22 cellular contexts compared by ENCODE assay signal in the genomic region with DNA sequence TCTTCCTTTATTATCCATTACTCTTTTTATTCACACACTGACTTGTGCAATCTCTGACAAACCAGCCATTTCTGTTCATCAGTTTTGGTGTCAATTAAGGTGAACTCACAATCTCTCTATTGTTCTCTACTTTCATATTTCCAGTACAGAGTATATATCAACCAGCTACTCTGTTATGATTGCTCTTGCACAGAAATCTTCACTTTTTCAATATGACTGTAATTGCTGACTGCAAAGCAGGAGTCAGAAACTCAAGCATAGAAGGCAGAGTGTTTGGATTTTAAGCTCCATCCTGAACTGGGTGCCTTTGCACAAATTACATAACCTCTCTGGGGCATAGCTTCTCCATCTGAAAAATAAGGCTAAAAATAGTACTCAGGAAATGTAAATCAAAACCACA.
DNase-seq lines count a peak whose midpoint lies in the region; ATAC-seq and TF ChIP-seq lines count a peak whose summit lies in the region.
"Had no signal": no experiment of that assay in that cellular context is flagged by ENCODE, and none has a peak within 500 bp of the region (broad histone marks: within the 10 kb centered on the region; RNA-seq: fewer than 3 reads in every experiment).

No MANE protein-coding gene starts in this region.

- no peaks in the 10 kb centered on the region for H3K9me3 Mint-ChIP-seq in activated CD4-positive, alpha-beta T cell treated with anti-CD3 and anti-CD28 coated beads, Interleukin-2, amount 10 ng/mL, durations not matched to agents 24 days and 14 days

- H3K27me3 Mint-ChIP-seq in activated CD4-positive, alpha-beta T cell treated with anti-CD3 and anti-CD28 coated beads, Interleukin-2, amount 10 ng/mL, durations not matched to agents 24 days and 14 days = no peaks in the 10 kb centered on the region
- H3K27me3 Mint-ChIP-seq: CD4-positive, alpha-beta T cell; effector memory CD8-positive, alpha-beta T cell had no signal

- intact Hi-C loops in activated CD4-positive, alpha-beta T cell treated with anti-CD3 and anti-CD28 coated beads, Interleukin-2, amount 10 ng/mL, durations not matched to agents 24 days and 14 days (cut with micrococcal nuclease) = no loop called here

- no peaks in the 10 kb centered on the region for H3K36me3 Mint-ChIP-seq in activated CD4-positive, alpha-beta T cell treated with anti-CD3 and anti-CD28 coated beads, Interleukin-2, amount 10 ng/mL, durations not matched to agents 24 days and 14 days (ENCODE audit: low read depth)

- no peak overlapping the region for H3K4me3 ChIP-seq in epithelial cell of esophagus (ENCODE audit: low read length)
- H3K4me3 ChIP-seq: adrenal gland, colonic mucosa, lung, MG63, suprapubic skin had no signal

- no peaks in the 10 kb centered on the region for H3K4me1 Mint-ChIP-seq in activated CD4-positive, alpha-beta T cell treated with anti-CD3 and anti-CD28 coated beads, Interleukin-2, amount 10 ng/mL, durations not matched to agents 24 days and 14 days

- H3K27ac Mint-ChIP-seq in activated CD4-positive, alpha-beta T cell treated with anti-CD3 and anti-CD28 coated beads, Interleukin-2, amount 10 ng/mL, durations not matched to agents 24 days and 14 days = no peak overlapping the region
- H3K27ac Mint-ChIP-seq: CD4-positive, alpha-beta T cell; effector memory CD8-positive, alpha-beta T cell; progenitor cell of endocrine pancreas had no signal

- peak; percentile 66 for ATAC-seq in GM18517 (IDR thresholded peaks at IDR 0.05; ENCODE audit: unreplicated experiment)
- peak; percentile 44 for ATAC-seq in GM21360 (IDR thresholded peaks at IDR 0.05; ENCODE audit: unreplicated experiment)
- peak; percentile 58 for ATAC-seq in HG03378 (IDR thresholded peaks at IDR 0.05; ENCODE audit: unreplicated experiment)
- ATAC-seq in stimulated activated naive CD8-positive, alpha-beta T cell treated with anti-CD3 and anti-CD28 coated beads, Interleukin-15, Interleukin-2, amounts not matched to agents 100 U/mL and 50 U/mL, for 24 hours = no peak
- ATAC-seq: activated CD4-positive, CD25-positive, alpha-beta regulatory T cell treated with anti-CD3 and anti-CD28 coated beads, Interleukin-2, amount 50 U/mL, for 24 hours; effector memory CD8-positive, alpha-beta T cell; SK-N-SH treated with all-trans-retinoic acid at 6 μM for 48 hours had no signal

- DNase-seq in epithelial cell of esophagus (ENCODE audit: low read depth) (peak; percentile 17), SHP77 treated with DMSO at 0.1 percent for 48 hours (lab: John Stamatoyannopoulos, UW) (no peak)
- DNase-seq in stimulated activated naive CD8-positive, alpha-beta T cell treated with anti-CD3 and anti-CD28 coated beads, Interleukin-15, Interleukin-2, amounts not matched to agents 100 U/mL and 50 U/mL, for 24 hours = no peak
- DNase-seq in activated CD4-positive, alpha-beta T cell treated with anti-CD3 and anti-CD28 coated beads, Interleukin-2, amount 10 ng/mL, durations not matched to agents 24 days and 14 days = no peak
- DNase-seq: activated T-cell treated with anti-CD3 and anti-CD28 coated beads, Interleukin-2, amount 50 U/mL, for 1 hour; adrenal gland; CD4-positive, alpha-beta T cell; colonic mucosa; effector memory CD8-positive, alpha-beta T cell; HCEC 1CT; MG63; NCI-H1417; NCI-H526 treated with DMSO at 0.1 percent for 48 hours; T-helper 9 cell had no signal

- no peak overlapping the region for H3K4me3 Mint-ChIP-seq in activated CD4-positive, alpha-beta T cell treated with anti-CD3 and anti-CD28 coated beads, Interleukin-2, amount 10 ng/mL, durations not matched to agents 24 days and 14 days
- H3K4me3 Mint-ChIP-seq: CD4-positive, alpha-beta T cell; effector memory CD8-positive, alpha-beta T cell had no signal

- no peak for TF ChIP-seq CTCF in epithelial cell of esophagus (IDR thresholded peaks at IDR 0.05; ENCODE audit: insufficient read depth, low read depth, low read length, missing control alignments)
